ENCODE assay signal across 9 cellular contexts in the genomic region with DNA sequence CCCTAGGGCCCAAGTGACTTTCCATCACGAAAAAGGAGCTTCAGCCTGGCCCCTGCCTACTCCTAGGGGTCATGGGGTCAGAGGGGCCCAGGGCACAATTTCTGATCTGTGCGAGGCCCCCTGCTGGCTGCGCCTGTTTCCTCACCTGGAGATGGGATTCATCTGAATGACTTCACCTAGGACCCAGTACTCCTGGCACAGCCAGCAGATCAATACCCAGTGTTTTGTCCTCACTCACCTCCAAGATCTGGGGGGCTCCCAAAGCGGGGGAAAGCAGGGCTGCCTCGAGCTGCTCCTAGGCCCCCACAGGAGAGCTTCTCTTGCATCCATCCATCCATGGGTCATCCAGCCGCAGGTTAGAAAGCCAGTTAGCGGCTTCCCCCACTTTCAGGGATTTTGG. TPM values are rescaled to one million over a fixed set of nuclear protein-coding genes. Genes with fewer than 3 reads are reported as not detected.
A peak's percentile ranks its signal among the peaks of the same experiment; 100 is the strongest.
DNase-seq lines count a peak whose midpoint lies in the region; ATAC-seq and TF ChIP-seq lines count a peak whose summit lies in the region.
"Had no signal": no experiment of that assay in that cellular context is flagged by ENCODE, and none has a peak within 500 bp of the region (broad histone marks: within the 10 kb centered on the region; RNA-seq: fewer than 3 reads in every experiment).

No MANE protein-coding gene starts in this region.

- H3K27ac ChIP-seq in OCI-LY3 (ENCODE audit: low read length) = no peak overlapping the region
- H3K27ac ChIP-seq in upper lobe of right lung = no peak overlapping the region
- H3K27ac ChIP-seq: esophagus squamous epithelium had no signal

- no peaks in the 10 kb centered on the region for H3K9me3 ChIP-seq in OCI-LY3 (ENCODE audit: insufficient read depth, low read length)
- H3K9me3 ChIP-seq in upper lobe of right lung = no peaks in the 10 kb centered on the region
- H3K9me3 ChIP-seq: esophagus squamous epithelium had no signal

- H3K9me3 Mint-ChIP-seq in activated T-helper 2 cell treated with anti-CD3 and anti-CD28 coated beads, Interferon-gamma antibody, Interleukin-2, Interleukin-4, amounts not matched to agents 10 μg/mL and 5 μg/mL and 100 μg/mL, durations not matched to agents 14 hours and 24 hours and 36 hours = no peaks in the 10 kb centered on the region

- H3K27me3 Mint-ChIP-seq in activated T-helper 2 cell treated with anti-CD3 and anti-CD28 coated beads, Interferon-gamma antibody, Interleukin-2, Interleukin-4, amounts not matched to agents 10 μg/mL and 5 μg/mL and 100 μg/mL, durations not matched to agents 14 hours and 24 hours and 36 hours (ENCODE audit: low read depth) = peaks cover 3% of the 10 kb centered on the region

- no peak overlapping the region for H3K27ac Mint-ChIP-seq in activated T-helper 2 cell treated with anti-CD3 and anti-CD28 coated beads, Interferon-gamma antibody, Interleukin-2, Interleukin-4, amounts not matched to agents 10 μg/mL and 5 μg/mL and 100 μg/mL, durations not matched to agents 14 hours and 24 hours and 36 hours

- H3K4me1 Mint-ChIP-seq in activated T-helper 2 cell treated with anti-CD3 and anti-CD28 coated beads, Interferon-gamma antibody, Interleukin-2, Interleukin-4, amounts not matched to agents 10 μg/mL and 5 μg/mL and 100 μg/mL, durations not matched to agents 14 hours and 24 hours and 36 hours (ENCODE audit: low read depth) = no peaks in the 10 kb centered on the region

- ATAC-seq in upper lobe of right lung = no peak
- ATAC-seq in GM18861 (IDR thresholded peaks at IDR 0.05; ENCODE audit: unreplicated experiment) = no peak

- no peak overlapping the region for H2AFZ ChIP-seq in OCI-LY3 (ENCODE audit: low read depth, low read length)

- H3K4me1 ChIP-seq in OCI-LY3 (ENCODE audit: low read length) = no peaks in the 10 kb centered on the region
- H3K4me1 ChIP-seq in upper lobe of right lung = no peaks in the 10 kb centered on the region
- H3K4me1 ChIP-seq: esophagus squamous epithelium had no signal

- peaks cover 37% of the 10 kb centered on the region for H3K27me3 ChIP-seq in OCI-LY3 (ENCODE audit: low read depth, low read length)
- H3K27me3 ChIP-seq in upper lobe of right lung = peaks cover 20% of the 10 kb centered on the region

- H3K79me2 ChIP-seq in OCI-LY3 (ENCODE audit: low read length) = no peaks in the 10 kb centered on the region

- no peaks in the 10 kb centered on the region for H3K36me3 Mint-ChIP-seq in activated T-helper 2 cell treated with anti-CD3 and anti-CD28 coated beads, Interferon-gamma antibody, Interleukin-2, Interleukin-4, amounts not matched to agents 10 μg/mL and 5 μg/mL and 100 μg/mL, durations not matched to agents 14 hours and 24 hours and 36 hours (ENCODE audit: low read depth)

- H3K4me3 ChIP-seq in OCI-LY3 (ENCODE audit: low read length) = no peak overlapping the region
- no peak overlapping the region for H3K4me3 ChIP-seq in epithelial cell of proximal tubule (ENCODE audit: low read depth, low read length)
- no peak overlapping the region for H3K4me3 ChIP-seq in upper lobe of right lung
- H3K4me3 ChIP-seq: esophagus squamous epithelium had no signal

- intact Hi-C loops in upper lobe of right lung (cut with DNase I) = no loop called here
- intact Hi-C loops in activated T-helper 2 cell treated with anti-CD3 and anti-CD28 coated beads, Interferon-gamma antibody, Interleukin-2, Interleukin-4, amounts not matched to agents 10 μg/mL and 5 μg/mL and 100 μg/mL, durations not matched to agents 14 hours and 24 hours and 36 hours (cut with micrococcal nuclease) = no loop called here

- no peaks in the 10 kb centered on the region for H3K36me3 ChIP-seq in OCI-LY3 (replicated peaks; ENCODE audit: low read depth, low read length)
- H3K36me3 ChIP-seq in upper lobe of right lung = no peaks in the 10 kb centered on the region
- H3K36me3 ChIP-seq: esophagus squamous epithelium had no signal

- H4K20me1 ChIP-seq in OCI-LY3 (ENCODE audit: insufficient read depth, low read length) = no peaks in the 10 kb centered on the region

- TF ChIP-seq CTCF in OCI-LY3 (IDR thresholded peaks at IDR 0.05; ENCODE audit: low read depth, low read length) (peak; percentile 82), epithelial cell of proximal tubule (conservative IDR thresholded peaks at IDR 0.05; ENCODE audit: low read depth, low read length) (peak; percentile 49), upper lobe of right lung (IDR thresholded peaks at IDR 0.05) (peak; percentile 29)

- peak in 2 of 3 donors; percentile 14 to 17 for DNase-seq in stimulated activated CD4-positive, alpha-beta T cell treated with anti-CD3 and anti-CD28 coated beads, Interleukin-12 subunit alpha, Interleukin-12 subunit beta, amount 100 ng/mL, for 48 hours (ENCODE audit: low read depth in 2 of 3, low spot score in 1 of 3)
- DNase-seq in stimulated activated CD4-positive, alpha-beta T cell treated with anti-CD3 and anti-CD28 coated beads, Interleukin-12 subunit alpha, Interleukin-12 subunit beta, amount 100 ng/mL, for 4 hours = no peak
- DNase-seq in epithelial cell of proximal tubule (ENCODE audit: low read depth) (no peak), upper lobe of right lung (no peak)
- DNase-seq in stimulated activated naive CD4-positive, alpha-beta T cell (lab: John Stamatoyannopoulos, UW) = no peak
- DNase-seq in activated T-helper 2 cell treated with anti-CD3 and anti-CD28 coated beads, Interferon-gamma antibody, Interleukin-2, Interleukin-4, amounts not matched to agents 10 μg/mL and 5 μg/mL and 100 μg/mL, durations not matched to agents 14 hours and 24 hours and 36 hours (ENCODE audit: low spot score) = no peak
- DNase-seq: esophagus squamous epithelium had no signal

- no peak overlapping the region for H3K4me3 Mint-ChIP-seq in activated T-helper 2 cell treated with anti-CD3 and anti-CD28 coated beads, Interferon-gamma antibody, Interleukin-2, Interleukin-4, amounts not matched to agents 10 μg/mL and 5 μg/mL and 100 μg/mL, durations not matched to agents 14 hours and 24 hours and 36 hours (ENCODE audit: low read depth)

- no peak overlapping the region for H3K4me2 ChIP-seq in OCI-LY3 (ENCODE audit: low read length)

- H3K9ac ChIP-seq in OCI-LY3 (ENCODE audit: low read length) = no peak overlapping the region

RNA-seq across cellular contexts. Expression of gene CD40, which starts 33.8 kb away (rescaled TPM):
- total RNA-seq in epithelial cell of proximal tubule = 49.7 and 74.7 TPM in 2 replicates
- 36.8 TPM for total RNA-seq in upper lobe of right lung
- 0.25 and 0.91 TPM in 2 replicates for total RNA-seq in activated T-helper 2 cell treated with anti-CD3 and anti-CD28 coated beads, Interferon-gamma antibody, Interleukin-2, Interleukin-4, amounts not matched to agents 10 μg/mL and 5 μg/mL and 100 μg/mL, durations not matched to agents 14 hours and 24 hours and 36 hours

Comparison
In these comparisons a context has a peak if more than half of its experiments do, and no peak if none do; other contexts are left out.
1. DNase-seq: peak in stimulated activated CD4-positive, alpha-beta T cell treated with anti-CD3 and anti-CD28 coated beads, Interleukin-12 subunit alpha, Interleukin-12 subunit beta, amount 100 ng/mL, for 48 hours (2 of 3); none in stimulated activated CD4-positive, alpha-beta T cell treated with anti-CD3 and anti-CD28 coated beads, Interleukin-12 subunit alpha, Interleukin-12 subunit beta, amount 100 ng/mL, for 4 hours (single experiment), epithelial cell of proximal tubule (single experiment), upper lobe of right lung (single experiment), stimulated activated naive CD4-positive, alpha-beta T cell (0 of 6) and activated T-helper 2 cell treated with anti-CD3 and anti-CD28 coated beads, Interferon-gamma antibody, Interleukin-2, Interleukin-4, amounts not matched to agents 10 μg/mL and 5 μg/mL and 100 μg/mL, durations not matched to agents 14 hours and 24 hours and 36 hours (single experiment).
2. CTCF ChIP-seq: peak in every context shown above with its lines; median percentile 82 in OCI-LY3; 49 in epithelial cell of proximal tubule; 29 in upper lobe of right lung.
3. RNA of gene CD40, which starts 33.8 kb away (total RNA-seq): 49.7 to 74.7 TPM in epithelial cell of proximal tubule and 36.8 TPM in upper lobe of right lung (single experiment); 0.25 to 0.91 TPM in activated T-helper 2 cell treated with anti-CD3 and anti-CD28 coated beads, Interferon-gamma antibody, Interleukin-2, Interleukin-4, amounts not matched to agents 10 μg/mL and 5 μg/mL and 100 μg/mL, durations not matched to agents 14 hours and 24 hours and 36 hours; every median in the first group is over 10 times any median in the second.